ENCODE assay signal across 26 cellular contexts in the genomic region with DNA sequence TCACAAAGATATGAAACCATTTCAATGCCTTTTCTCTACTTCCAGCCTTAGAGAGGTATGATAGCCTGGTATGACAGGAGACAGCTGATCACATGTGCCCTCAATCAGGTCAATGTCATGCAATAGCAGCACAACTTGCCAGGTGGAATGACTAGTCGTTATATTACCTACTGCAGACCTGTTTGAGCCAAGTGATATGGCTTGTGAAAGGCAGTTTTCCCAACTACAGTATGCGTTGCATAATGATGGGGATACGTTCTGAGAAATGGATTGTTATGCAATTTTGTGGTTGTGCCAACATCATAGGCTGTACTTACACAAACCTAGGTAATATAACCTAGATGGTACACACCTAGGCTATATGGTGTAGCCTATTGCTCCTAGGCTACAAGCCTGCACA.
"Had no signal": no experiment of that assay in that cellular context is flagged by ENCODE, and none has a peak within 500 bp of the region (broad histone marks: within the 10 kb centered on the region; RNA-seq: fewer than 3 reads in every experiment).

No MANE protein-coding gene starts in this region.

- H3K4me1 ChIP-seq: esophagus muscularis mucosa, foreskin keratinocyte, gastroesophageal sphincter, heart left ventricle, left ventricle myocardium inferior, lower lobe of right lung, parathyroid adenoma, stomach, testis, tibial artery had no signal

- H3K4me1 Mint-ChIP-seq: naive B cell had no signal

- H3K27ac Mint-ChIP-seq: naive B cell; natural killer cell treated with Interleukin-12 subunit alpha and Interleukin-12 subunit beta and Interleukin-15 and Interleukin-18, amount 100 ng/mL, for 72 hours; progenitor cell of endocrine pancreas; type B pancreatic cell had no signal

- H3K36me3 Mint-ChIP-seq: natural killer cell treated with Interleukin-12 subunit alpha and Interleukin-12 subunit beta and Interleukin-15 and Interleukin-18, amount 100 ng/mL, for 72 hours; type B pancreatic cell had no signal

- H3K4me3 Mint-ChIP-seq: naive B cell; natural killer cell treated with Interleukin-12 subunit alpha and Interleukin-12 subunit beta and Interleukin-15 and Interleukin-18, amount 100 ng/mL, for 72 hours; neural crest cell; type B pancreatic cell had no signal

- H3K9me3 Mint-ChIP-seq: natural killer cell treated with Interleukin-12 subunit alpha and Interleukin-12 subunit beta and Interleukin-15 and Interleukin-18, amount 100 ng/mL, for 72 hours; neural crest cell had no signal

- DNase-seq: dorsolateral prefrontal cortex; effector CD4-positive, alpha-beta T cell; foreskin keratinocyte; heart left ventricle; left cardiac atrium; left ventricle myocardium inferior; lower lobe of right lung; naive B cell; stimulated activated CD4-positive, alpha-beta T cell treated with anti-CD3 and anti-CD28 coated beads, Interleukin-12 subunit alpha, Interleukin-12 subunit beta, amount 100 ng/mL, for 4 hours; stimulated activated CD4-positive, alpha-beta T cell treated with anti-CD3 and anti-CD28 coated beads, Interleukin-1b, Interleukin-23, amount 100 ng/mL, for 48 hours; stimulated activated CD4-positive, alpha-beta T cell treated with anti-CD3 and anti-CD28 coated beads, Interleukin-4, amount 100 ng/mL, for 1 hour; stimulated activated CD8-positive, alpha-beta memory T cell treated with anti-CD3 and anti-CD28 coated beads, Interleukin-4, amount 100 ng/mL, for 48 hours; stimulated activated naive CD4-positive, alpha-beta T cell treated with Interleukin-2 at 50 U/mL for 16 hours; stomach; testis; tibial artery had no signal

- H3K27me3 ChIP-seq: esophagus muscularis mucosa, foreskin keratinocyte, gastroesophageal sphincter, heart left ventricle, hepatocyte, stomach, testis had no signal

- H3K4me3 ChIP-seq: dorsolateral prefrontal cortex, esophagus muscularis mucosa, gastroesophageal sphincter, heart left ventricle, hepatocyte, left ventricle myocardium inferior, lower lobe of right lung, smooth muscle cell, stomach, testis, tibial artery had no signal

- H3K36me3 ChIP-seq: esophagus muscularis mucosa, gastroesophageal sphincter, heart left ventricle, left ventricle myocardium inferior, lower lobe of right lung, stomach, tibial artery had no signal

- ATAC-seq: foreskin keratinocyte; gastroesophageal sphincter; heart left ventricle; left cardiac atrium; lower lobe of right lung; natural killer cell treated with Interleukin-12 subunit alpha and Interleukin-12 subunit beta and Interleukin-15 and Interleukin-18, amount 100 ng/mL, for 72 hours; sciatic nerve had no signal

- H3K9me3 ChIP-seq: esophagus muscularis mucosa, gastroesophageal sphincter, heart left ventricle, left ventricle myocardium inferior, lower lobe of right lung, stomach, testis, tibial artery had no signal
